1 cellular context compared by ENCODE assay signal in genomic region chr20:46606817-46607190, GRCh38.
TF ChIP-seq lines count a peak whose summit lies in the region.

No MANE protein-coding gene starts in this region.

TF ChIP-seq in HepG2, 621 proteins besides CTCF, POLR2A, EP300 and RAD21 (continued from another document and continues in another):
- no peak for TF ChIP-seq ZNF407 (CRISPR knock-in tag; IDR thresholded peaks at IDR 0.05; ENCODE audit: not compliant biosample characterization)
- TF ChIP-seq ZHX1 (CRISPR knock-in tag; IDR thresholded peaks at IDR 0.05; ENCODE audit: low read depth) = no peak
- TF ChIP-seq, protein P1, sequence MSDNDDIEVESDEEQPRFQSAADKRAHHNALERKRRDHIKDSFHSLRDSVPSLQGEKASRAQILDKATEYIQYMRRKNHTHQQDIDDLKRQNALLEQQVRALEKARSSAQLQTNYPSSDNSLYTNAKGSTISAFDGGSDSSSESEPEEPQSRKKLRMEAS (IDR thresholded peaks at IDR 0.05) = no peak
- TF ChIP-seq, protein P2, sequence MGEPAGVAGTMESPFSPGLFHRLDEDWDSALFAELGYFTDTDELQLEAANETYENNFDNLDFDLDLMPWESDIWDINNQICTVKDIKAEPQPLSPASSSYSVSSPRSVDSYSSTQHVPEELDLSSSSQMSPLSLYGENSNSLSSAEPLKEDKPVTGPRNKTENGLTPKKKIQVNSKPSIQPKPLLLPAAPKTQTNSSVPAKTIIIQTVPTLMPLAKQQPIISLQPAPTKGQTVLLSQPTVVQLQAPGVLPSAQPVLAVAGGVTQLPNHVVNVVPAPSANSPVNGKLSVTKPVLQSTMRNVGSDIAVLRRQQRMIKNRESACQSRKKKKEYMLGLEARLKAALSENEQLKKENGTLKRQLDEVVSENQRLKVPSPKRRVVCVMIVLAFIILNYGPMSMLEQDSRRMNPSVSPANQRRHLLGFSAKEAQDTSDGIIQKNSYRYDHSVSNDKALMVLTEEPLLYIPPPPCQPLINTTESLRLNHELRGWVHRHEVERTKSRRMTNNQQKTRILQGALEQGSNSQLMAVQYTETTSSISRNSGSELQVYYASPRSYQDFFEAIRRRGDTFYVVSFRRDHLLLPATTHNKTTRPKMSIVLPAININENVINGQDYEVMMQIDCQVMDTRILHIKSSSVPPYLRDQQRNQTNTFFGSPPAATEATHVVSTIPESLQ (CRISPR knock-in tag; conservative IDR thresholded peaks at IDR 0.05) = no peak
- TF ChIP-seq KDM1A (CRISPR knock-in tag; IDR thresholded peaks at IDR 0.05) = peak; percentile 94
- 0 out of 2 replicates have a peak, but pooled peaks have one; percentile 3 for TF ChIP-seq SNAPC4 (CRISPR knock-in tag; IDR thresholded peaks at IDR 0.05)
- TF ChIP-seq RBM39 (IDR thresholded peaks at IDR 0.05; ENCODE audit: low read depth, low read length, poor library complexity, severe bottlenecking) = no peak
- TF ChIP-seq HBP1 (CRISPR knock-in tag; IDR thresholded peaks at IDR 0.05; ENCODE audit: low read depth) = no peak
- TF ChIP-seq ZNF292 (CRISPR knock-in tag; IDR thresholded peaks at IDR 0.05; ENCODE audit: borderline replicate concordance, low read depth) = no peak
- no peak for TF ChIP-seq TEF (CRISPR knock-in tag; IDR thresholded peaks at IDR 0.05)
- peak; percentile 24 for TF ChIP-seq TBL1XR1 (IDR thresholded peaks at IDR 0.05; ENCODE audit: borderline replicate concordance, low read length, partially characterized antibody)
- TF ChIP-seq ZNF296 (CRISPR knock-in tag; conservative IDR thresholded peaks at IDR 0.05) = 0 out of 2 replicates have a peak, but pooled peaks have one; percentile 67
- TF ChIP-seq PTBP1 (IDR thresholded peaks at IDR 0.05; ENCODE audit: low read depth, low read length, poor library complexity, severe bottlenecking) = no peak
- TF ChIP-seq, protein P3, sequence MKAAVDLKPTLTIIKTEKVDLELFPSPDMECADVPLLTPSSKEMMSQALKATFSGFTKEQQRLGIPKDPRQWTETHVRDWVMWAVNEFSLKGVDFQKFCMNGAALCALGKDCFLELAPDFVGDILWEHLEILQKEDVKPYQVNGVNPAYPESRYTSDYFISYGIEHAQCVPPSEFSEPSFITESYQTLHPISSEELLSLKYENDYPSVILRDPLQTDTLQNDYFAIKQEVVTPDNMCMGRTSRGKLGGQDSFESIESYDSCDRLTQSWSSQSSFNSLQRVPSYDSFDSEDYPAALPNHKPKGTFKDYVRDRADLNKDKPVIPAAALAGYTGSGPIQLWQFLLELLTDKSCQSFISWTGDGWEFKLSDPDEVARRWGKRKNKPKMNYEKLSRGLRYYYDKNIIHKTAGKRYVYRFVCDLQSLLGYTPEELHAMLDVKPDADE (CRISPR knock-in tag; IDR thresholded peaks at IDR 0.05) = no peak
- TF ChIP-seq ZNF616 (CRISPR knock-in tag; IDR thresholded peaks at IDR 0.05; ENCODE audit: low read depth) = no peak
- no peak for TF ChIP-seq ZNF10 (CRISPR knock-in tag; IDR thresholded peaks at IDR 0.05; ENCODE audit: borderline replicate concordance, low read depth)
- no peak for TF ChIP-seq EEA1 (CRISPR knock-in tag; IDR thresholded peaks at IDR 0.05; ENCODE audit: borderline replicate concordance)
- peak; percentile 5; the same call in 1 of the 2 replicates for TF ChIP-seq ZNF614 (CRISPR knock-in tag; IDR thresholded peaks at IDR 0.05; ENCODE audit: borderline replicate concordance)
- TF ChIP-seq SKIL (CRISPR knock-in tag; IDR thresholded peaks at IDR 0.05; ENCODE audit: borderline replicate concordance) = no peak
- no peak for TF ChIP-seq RFX1 (IDR thresholded peaks at IDR 0.05)
- TF ChIP-seq NR2F6 (IDR thresholded peaks at IDR 0.05) = no peak
- no peak for TF ChIP-seq NR2F6 (CRISPR knock-in tag; IDR thresholded peaks at IDR 0.05)
- peak; percentile 72; the same call in 1 of the 2 replicates for TF ChIP-seq NFKB2 (CRISPR knock-in tag; IDR thresholded peaks at IDR 0.05; ENCODE audit: borderline replicate concordance)
- no peak for TF ChIP-seq BCL3 (CRISPR knock-in tag; IDR thresholded peaks at IDR 0.05)
